ENCODE assay signal across 8 cellular contexts in the genomic region with DNA sequence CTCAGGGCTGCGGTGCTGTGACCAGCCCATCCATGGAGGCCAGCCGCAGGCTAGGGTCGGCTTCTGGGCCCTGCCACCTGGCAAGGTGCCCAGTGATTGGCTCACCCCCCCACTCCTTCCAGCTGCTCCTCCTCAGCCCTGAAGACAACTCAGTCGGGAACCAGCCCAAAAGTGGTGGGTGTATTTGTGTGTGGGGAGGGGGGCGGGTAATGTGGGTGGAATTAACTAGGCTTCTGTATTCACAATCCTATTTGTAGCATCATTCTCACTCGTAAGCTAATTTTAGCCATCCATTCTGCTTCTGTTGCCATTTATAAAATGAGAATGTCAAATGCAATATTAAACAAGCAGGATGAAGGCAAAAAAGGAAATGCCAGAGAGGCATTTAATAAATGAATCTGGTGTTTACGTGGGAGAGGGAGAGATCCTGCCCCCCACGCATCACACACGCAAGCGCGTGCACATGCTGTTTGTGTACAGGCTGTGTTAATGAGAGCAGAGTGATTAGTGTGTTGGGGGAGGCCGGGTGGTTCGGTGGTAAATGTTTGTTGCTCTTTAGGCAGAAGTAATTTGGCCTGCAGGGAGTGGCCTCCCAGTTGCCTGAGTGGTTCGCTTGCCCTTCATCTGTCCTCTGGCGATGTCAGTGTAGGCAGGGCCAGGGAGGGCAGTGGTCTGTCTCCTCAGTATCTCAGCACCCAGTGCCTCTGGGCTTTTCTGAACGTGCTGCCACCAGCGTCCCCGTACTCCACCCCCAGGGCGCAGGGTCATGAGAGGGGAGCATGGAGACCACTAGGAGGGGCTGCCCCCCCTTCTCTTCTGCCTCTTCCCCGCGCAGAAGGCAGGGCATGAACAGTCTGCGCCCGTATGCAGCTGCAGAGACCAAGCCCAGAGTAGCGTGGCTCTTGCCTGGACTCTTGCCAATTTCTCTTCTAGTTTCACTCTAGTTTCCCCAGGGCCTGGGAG.
A peak's percentile ranks its signal among the peaks of the same experiment; 100 is the strongest.
DNase-seq lines count a peak whose midpoint lies in the region; ATAC-seq and TF ChIP-seq lines count a peak whose summit lies in the region.

No MANE protein-coding gene starts in this region.

- TF ChIP-seq POLR2A in NB4 (IDR thresholded peaks at IDR 0.05; ENCODE audit: extremely low read depth, insufficient read length), result no peak
- no peak for TF ChIP-seq POLR2A in thyroid gland (IDR thresholded peaks at IDR 0.05)

- H3K36me3 Mint-ChIP-seq in memory B cell, result no peaks in the 10 kb centered on the region

- H3K27me3 ChIP-seq in DND-41 (ENCODE audit: insufficient read depth, low read length, poor library complexity) (no peaks in the 10 kb centered on the region), SU-DHL-6 (ENCODE audit: low read length) (no peaks in the 10 kb centered on the region), thyroid gland (no peaks in the 10 kb centered on the region)

- peak overlapping the region; percentile 55 for H3K4me2 ChIP-seq in DND-41 (ENCODE audit: insufficient read depth, low read length)
- peak overlapping the region; percentile 56 for H3K4me2 ChIP-seq in SU-DHL-6 (ENCODE audit: low read depth, low read length, poor library complexity, severe bottlenecking)

- H3K4me1 ChIP-seq in DND-41 (ENCODE audit: insufficient read depth, low read length) (peaks cover 78% of the 10 kb centered on the region), thyroid gland (peaks cover 16 to 35% of the 10 kb centered on the region in 2 donors)

- H3K9me3 Mint-ChIP-seq in memory B cell, result no peaks in the 10 kb centered on the region

- H3K4me3 Mint-ChIP-seq in memory B cell, result peak overlapping the region; percentile 64

- peaks cover 46% of the 10 kb centered on the region for H3K4me1 Mint-ChIP-seq in memory B cell

- peaks cover 74% of the 10 kb centered on the region for H3K36me3 ChIP-seq in DND-41 (ENCODE audit: insufficient read depth, low read length)
- no peaks in the 10 kb centered on the region for H3K36me3 ChIP-seq in SU-DHL-6 (ENCODE audit: low read length)
- H3K36me3 ChIP-seq in thyroid gland, result no peaks in the 10 kb centered on the region

- peak overlapping the region in 1 of 2 experiments; percentile 39; a peak in 2 of 4 replicates for H3K4me3 ChIP-seq in DND-41 (ENCODE audit: low read depth in 1 of 2, low read length in 2 of 2)
- H3K4me3 ChIP-seq in NB4 (ENCODE audit: low read depth, low read length), result no peak overlapping the region
- peak overlapping the region; percentile 8 for H3K4me3 ChIP-seq in SU-DHL-6 (ENCODE audit: insufficient read depth, low read length, poor library complexity, severe bottlenecking)
- H3K4me3 ChIP-seq in thyroid gland (replicated peaks in 1 of 3), result no peak overlapping the region

- H3K27ac ChIP-seq in DND-41 (ENCODE audit: low read length), result peak overlapping the region; percentile 98
- H3K27ac ChIP-seq in SU-DHL-6 (ENCODE audit: low read depth, low read length), result peak overlapping the region; percentile 91
- H3K27ac ChIP-seq in thyroid gland, result peak overlapping the region; percentile 74 to 80 (median 76)

- TF ChIP-seq CTCF in DND-41 (IDR thresholded peaks at IDR 0.05; ENCODE audit: borderline replicate concordance, extremely low read depth, low read length, poor library complexity, severe bottlenecking) (peak; percentile 67), NB4 (IDR thresholded peaks at IDR 0.05; ENCODE audit: low read depth, low read length) (no peak), SU-DHL-6 (IDR thresholded peaks at IDR 0.05; ENCODE audit: insufficient read depth, low read length, poor library complexity, severe bottlenecking) (no peak), thyroid gland (IDR thresholded peaks at IDR 0.05) (no peak)

- peak overlapping the region; percentile 89 for H3K27ac Mint-ChIP-seq in memory B cell

- peaks cover 84% of the 10 kb centered on the region for H3K79me2 ChIP-seq in DND-41 (ENCODE audit: insufficient read depth, low read length)
- H3K79me2 ChIP-seq in SU-DHL-6 (ENCODE audit: insufficient read depth, low read length), result no peaks in the 10 kb centered on the region

- no peaks in the 10 kb centered on the region for H3K27me3 Mint-ChIP-seq in memory B cell

- intact Hi-C loops in thyroid gland (cut with DNase I), result loop anchor here (10.0 kb wide), 1 partner anchor 360 kb away; no protein-coding TSS in a partner anchor

- no peaks in the 10 kb centered on the region for H3K9me2 ChIP-seq in SU-DHL-6 (replicated peaks; ENCODE audit: insufficient read depth, low read length)

- H4K20me1 ChIP-seq in DND-41 (ENCODE audit: insufficient read depth, low read length), result peaks cover 2% of the 10 kb centered on the region; the same call in 1 of the 2 replicates
- H4K20me1 ChIP-seq in SU-DHL-6 (ENCODE audit: low read depth, low read length), result no peaks in the 10 kb centered on the region

- ATAC-seq in DND-41 (ENCODE audit: insufficient read depth, low read depth) (peak; percentile 86), GM21619 (IDR thresholded peaks at IDR 0.05; ENCODE audit: unreplicated experiment) (peak; percentile 60), memory B cell (ENCODE audit: low read depth) (peak; percentile 72)

- H2AFZ ChIP-seq in DND-41 (ENCODE audit: low read depth, low read length) (no peak overlapping the region), SU-DHL-6 (ENCODE audit: low read depth, low read length, severe bottlenecking) (no peak overlapping the region)

- H3K9me3 ChIP-seq in DND-41 (ENCODE audit: insufficient read depth, low read length, severe bottlenecking) (no peaks in the 10 kb centered on the region), SU-DHL-6 (ENCODE audit: insufficient read depth, low read length) (no peaks in the 10 kb centered on the region), thyroid gland (no peaks in the 10 kb centered on the region)

- H3F3A ChIP-seq in SU-DHL-6 (ENCODE audit: insufficient read depth), result peaks cover 28% of the 10 kb centered on the region

- H3K9ac ChIP-seq in DND-41 (ENCODE audit: low read depth, low read length) (peak overlapping the region; percentile 63), SU-DHL-6 (ENCODE audit: low read length) (peak overlapping the region; percentile 43)

- DNase-seq in DND-41 (peak; percentile 94), NB4 (ENCODE audit: low read depth) (peak; percentile 22), dedifferentiated amniotic fluid mesenchymal stem cell (ENCODE audit: extremely low spot score) (peak; percentile 52), memory B cell (ENCODE audit: low spot score in 2 of 2) (peak; percentile 52 to 72), thyroid gland (peak; percentile 74 to 76), HuH-7 (ENCODE audit: low spot score) (no peak)

- WGBS in thyroid gland, 2 donors, result 38 to 48% methylated on average over 20 to 24 of the region's 24 CpGs
